ENCODE assay signal across 12 cellular contexts in genomic region chr9:70589571-70590263, GRCh38.
DNase-seq lines count a peak whose midpoint lies in the region; ATAC-seq, FAIRE-seq and TF ChIP-seq lines count a peak whose summit lies in the region.
"Had no signal": no experiment of that assay in that cellular context is flagged by ENCODE, and none has a peak within 500 bp of the region (broad histone marks: within the 10 kb centered on the region; RNA-seq: fewer than 3 reads in every experiment).

No MANE protein-coding gene starts in this region.

- no peaks in the 10 kb centered on the region for H3K36me3 Mint-ChIP-seq in chondrocyte (ENCODE audit: low read depth)
- H3K36me3 Mint-ChIP-seq: CD8-positive, alpha-beta memory T cell had no signal

- no peaks in the 10 kb centered on the region for H3K27me3 Mint-ChIP-seq in chondrocyte (ENCODE audit: low read depth)

- H3K9ac ChIP-seq in kidney (ENCODE audit: low read length in 2 of 2) (peak overlapping the region in 1 of 2 donors; percentile 20), skeletal muscle tissue (ENCODE audit: low read depth in 1 of 3, low read length in 3 of 3) (no peak overlapping the region)

- ATAC-seq in GM18511 (IDR thresholded peaks at IDR 0.05; ENCODE audit: unreplicated experiment) (no peak), right lobe of liver (no peak)

- peaks cover 5% of the 10 kb centered on the region for H3K4me1 Mint-ChIP-seq in chondrocyte (ENCODE audit: low read depth)
- H3K4me1 Mint-ChIP-seq: CD8-positive, alpha-beta memory T cell had no signal

- no peaks in the 10 kb centered on the region for H3K9me3 ChIP-seq in kidney (ENCODE audit: control insufficient read depth in 1 of 2, low read length in 2 of 2)
- no peaks in the 10 kb centered on the region for H3K9me3 ChIP-seq in skeletal muscle tissue (ENCODE audit: control insufficient read depth in 3 of 3, low read length in 3 of 3)
- no peaks in the 10 kb centered on the region for H3K9me3 ChIP-seq in right lobe of liver

- H3K27ac ChIP-seq in kidney (ENCODE audit: low read depth in 2 of 2, low read length in 2 of 2) (peak overlapping the region; percentile 50 to 53), skeletal muscle tissue (ENCODE audit: low read depth, low read length) (peak overlapping the region; percentile 80), right lobe of liver (no peak overlapping the region)

- no peak overlapping the region for H3K4me3 ChIP-seq in kidney (ENCODE audit: low read length in 2 of 2)
- H3K4me3 ChIP-seq in skeletal muscle tissue (ENCODE audit: low read length in 3 of 3): peak overlapping the region in 1 of 3 donors; percentile 18
- no peak overlapping the region for H3K4me3 ChIP-seq in right lobe of liver

- H3K27ac Mint-ChIP-seq in chondrocyte (ENCODE audit: unreplicated experiment): no peak overlapping the region
- H3K27ac Mint-ChIP-seq: CD8-positive, alpha-beta memory T cell had no signal

- no peaks in the 10 kb centered on the region for H3K27me3 ChIP-seq in skeletal muscle tissue (ENCODE audit: control insufficient read depth in 3 of 3, insufficient read depth in 3 of 3, low read length in 3 of 3)
- H3K27me3 ChIP-seq in right lobe of liver: no peaks in the 10 kb centered on the region

- peaks cover 14 to 22% of the 10 kb centered on the region in 2 donors for H3K4me1 ChIP-seq in kidney (ENCODE audit: control insufficient read depth in 1 of 2, insufficient read depth in 1 of 2, low read depth in 1 of 2, low read length in 2 of 2)
- peaks cover 15 to 34% (median 34%) of the 10 kb centered on the region in 3 donors for H3K4me1 ChIP-seq in skeletal muscle tissue (ENCODE audit: control insufficient read depth in 3 of 3, insufficient read depth in 3 of 3, low read length in 3 of 3)
- no peaks in the 10 kb centered on the region for H3K4me1 ChIP-seq in right lobe of liver

- intact Hi-C loops in kidney (cut with DNase I) (no loop called here), right lobe of liver (cut with DNase I) (no loop called here)

- no peak overlapping the region for H3K4me3 Mint-ChIP-seq in chondrocyte (ENCODE audit: unreplicated experiment)
- H3K4me3 Mint-ChIP-seq: CD8-positive, alpha-beta memory T cell had no signal

- DNase-seq in GM04504 (ENCODE audit: low read depth) (peak; percentile 67), chondrocyte (ENCODE audit: low spot score) (no peak), kidney (no peak), NCI-H82 (lab: John Stamatoyannopoulos, UW) (no peak), right lobe of liver (no peak), SKM-1 (lab: John Stamatoyannopoulos, UW; ENCODE audit: unreplicated experiment) (no peak)
- DNase-seq: activated effector memory CD4-positive, alpha-beta T cell treated with Interleukin-2 at 50 U/mL for 16 hours; CD8-positive, alpha-beta memory T cell; NCI-H1092 treated with DMSO at 0.1 percent for 48 hours had no signal

- WGBS in right lobe of liver (ENCODE audit: insufficient coverage, low coverage, low lambda C conversion rate, missing lambda C conversion rate): 80% methylated on average over 6 of the region's 7 CpGs

- TF ChIP-seq CTCF in chondrocyte (IDR thresholded peaks at IDR 0.05): peak; percentile 4
- no peak for TF ChIP-seq CTCF in kidney (IDR thresholded peaks at IDR 0.05; ENCODE audit: borderline replicate concordance, extremely low read depth, insufficient read depth)
- no peak for TF ChIP-seq CTCF in right lobe of liver (IDR thresholded peaks at IDR 0.05)

- no peak for FAIRE-seq in kidney (lab: Jason Lieb, UNC)
- FAIRE-seq: GM18507 had no signal

- H3K36me3 ChIP-seq in kidney (ENCODE audit: control insufficient read depth in 1 of 2, insufficient read depth in 2 of 2, low read length in 2 of 2) (peaks cover 2 to 4% of the 10 kb centered on the region in 2 donors), skeletal muscle tissue (ENCODE audit: control insufficient read depth in 3 of 3, insufficient read depth in 3 of 3, low read length in 3 of 3) (no peaks in the 10 kb centered on the region), right lobe of liver (no peaks in the 10 kb centered on the region)

- TF ChIP-seq POLR2A in right lobe of liver (IDR thresholded peaks at IDR 0.05): no peak

- H3K9me3 Mint-ChIP-seq in chondrocyte (ENCODE audit: low read depth): no peaks in the 10 kb centered on the region
- H3K9me3 Mint-ChIP-seq: CD8-positive, alpha-beta memory T cell had no signal

Comparison
In these comparisons a context has a peak if more than half of its experiments do, and no peak if none do; other contexts are left out.
1. H3K27ac ChIP-seq: peak in kidney (2 of 2) and skeletal muscle tissue (single experiment); none in right lobe of liver (0 of 3).